10 cellular contexts compared by ENCODE assay signal in the genomic region with DNA sequence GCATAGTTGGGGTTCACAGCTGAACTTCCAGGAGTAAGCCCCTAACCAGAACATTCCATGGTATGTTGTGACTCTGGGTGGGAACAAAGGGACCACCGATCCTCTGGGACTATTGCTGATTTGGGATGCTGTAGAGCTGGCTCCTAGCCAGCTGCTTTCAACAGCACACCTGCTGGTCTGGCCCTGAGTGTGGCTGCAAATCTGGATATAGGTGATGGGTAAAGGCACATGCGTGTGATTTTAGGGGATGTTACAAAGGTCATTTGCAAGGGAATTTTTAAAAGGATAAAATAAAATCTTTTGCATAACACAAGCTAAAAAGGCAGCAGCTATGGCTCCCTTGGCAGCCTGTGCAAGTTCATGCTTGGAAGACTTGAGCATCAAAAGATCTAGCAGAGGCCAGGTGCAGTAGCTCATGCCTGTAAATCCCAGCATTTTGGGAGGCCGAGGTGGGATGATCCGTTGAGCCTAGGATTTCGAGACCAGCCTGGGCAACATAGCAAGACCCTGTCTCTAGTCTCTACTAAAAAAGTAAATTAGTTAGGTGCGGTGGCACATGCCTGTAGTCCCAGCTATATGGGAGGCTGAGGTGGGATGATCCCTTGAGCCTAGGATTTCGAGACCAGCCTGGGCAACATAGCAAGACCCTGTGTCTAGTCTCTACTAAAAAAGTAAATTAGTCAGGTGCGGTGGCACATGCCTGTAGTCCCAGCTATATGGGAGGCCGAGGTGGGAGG. TPM values are rescaled to one million over a fixed set of nuclear protein-coding genes. Genes with fewer than 3 reads are reported as not detected.
DNase-seq lines count a peak whose midpoint lies in the region; ATAC-seq and TF ChIP-seq lines count a peak whose summit lies in the region.
"Had no signal": no experiment of that assay in that cellular context is flagged by ENCODE, and none has a peak within 500 bp of the region (broad histone marks: within the 10 kb centered on the region; RNA-seq: fewer than 3 reads in every experiment).

No MANE protein-coding gene starts in this region.

- peak in 1 of 3 donors; percentile 19 for DNase-seq in right cardiac atrium
- no peak for DNase-seq in left ventricle myocardium superior
- no peak for DNase-seq in naive B cell
- no peak for DNase-seq in vagina (ENCODE audit: extremely low spot score in 2 of 2)
- DNase-seq in retina, result no peak
- DNase-seq: activated CD8-positive, alpha-beta T cell treated with anti-CD3 and anti-CD28 coated beads for 36 hours had no signal

- no peaks in the 10 kb centered on the region for H3K9me3 Mint-ChIP-seq in naive B cell
- H3K9me3 Mint-ChIP-seq: activated CD8-positive, alpha-beta T cell treated with anti-CD3 and anti-CD28 coated beads for 36 hours had no signal

- ATAC-seq in right cardiac atrium, result no peak
- ATAC-seq in left ventricle myocardium superior, result no peak
- ATAC-seq in naive B cell (ENCODE audit: low read depth in 2 of 2), result no peak
- ATAC-seq in GM18511 (IDR thresholded peaks at IDR 0.05; ENCODE audit: unreplicated experiment), result no peak
- ATAC-seq in GM19397 (IDR thresholded peaks at IDR 0.05; ENCODE audit: unreplicated experiment), result no peak
- ATAC-seq: activated CD8-positive, alpha-beta T cell treated with anti-CD3 and anti-CD28 coated beads for 36 hours had no signal

- H3K9ac ChIP-seq in endocrine pancreas (ENCODE audit: control insufficient read depth, insufficient read depth, low read length), result no peak overlapping the region

- WGBS in right cardiac atrium, result 85% methylated on average over 9 of the region's 9 CpGs

- H3K9me3 ChIP-seq in right cardiac atrium (ENCODE audit: control insufficient read depth, low read length) (no peaks in the 10 kb centered on the region), endocrine pancreas (ENCODE audit: control insufficient read depth, low read length) (no peaks in the 10 kb centered on the region), vagina (no peaks in the 10 kb centered on the region)

- intact Hi-C loops in right cardiac atrium (cut with DNase I) (no loop called here), left ventricle myocardium superior (cut with micrococcal nuclease) (no loop called here), vagina (cut with DNase I) (no loop called here)

- peak overlapping the region in 2 of 6 donors; percentile 25 to 26 for H3K27ac Mint-ChIP-seq in naive B cell
- H3K27ac Mint-ChIP-seq: activated CD8-positive, alpha-beta T cell treated with anti-CD3 and anti-CD28 coated beads for 36 hours had no signal

- H3K4me3 Mint-ChIP-seq in naive B cell, result peak overlapping the region in 6 of 8 donors; percentile 43 to 97 (median 92)

- peaks cover 0 to 4% of the 10 kb centered on the region in 2 donors for H3K36me3 Mint-ChIP-seq in naive B cell

- H3K27me3 Mint-ChIP-seq in naive B cell, result no peaks in the 10 kb centered on the region

- H3K4me3 ChIP-seq in right cardiac atrium (ENCODE audit: low read length) (peak overlapping the region; percentile 77), endocrine pancreas (ENCODE audit: control insufficient read depth, insufficient read depth, low read length) (peak overlapping the region; percentile 50), vagina (peak overlapping the region; percentile 66 to 87)

- TF ChIP-seq CTCF in vagina (IDR thresholded peaks at IDR 0.05), result no peak

- H3K4me1 Mint-ChIP-seq in naive B cell, result peaks cover 32 to 45% (median 43%) of the 10 kb centered on the region in 3 donors

- H3K4me1 ChIP-seq in right cardiac atrium (ENCODE audit: control insufficient read depth, insufficient read depth, low read length) (peaks cover 6% of the 10 kb centered on the region), endocrine pancreas (ENCODE audit: control insufficient read depth, insufficient read depth, low read length) (no peaks in the 10 kb centered on the region), vagina (peaks cover 65% of the 10 kb centered on the region)

- no peaks in the 10 kb centered on the region for H3K27me3 ChIP-seq in right cardiac atrium (ENCODE audit: control insufficient read depth, insufficient read depth)
- no peaks in the 10 kb centered on the region for H3K27me3 ChIP-seq in endocrine pancreas (ENCODE audit: control insufficient read depth, insufficient read depth, low read length)
- no peaks in the 10 kb centered on the region for H3K27me3 ChIP-seq in vagina
- H3K27me3 ChIP-seq: cardiac muscle cell had no signal

- H3K36me3 ChIP-seq in endocrine pancreas (ENCODE audit: control insufficient read depth, insufficient read depth, low read length) (no peaks in the 10 kb centered on the region), vagina (no peaks in the 10 kb centered on the region)
- H3K36me3 ChIP-seq: cardiac muscle cell had no signal

- TF ChIP-seq POLR2A in vagina (IDR thresholded peaks at IDR 0.05), result no peak

- peak overlapping the region; percentile 64 for H3K27ac ChIP-seq in right cardiac atrium (ENCODE audit: low read length)
- peak overlapping the region; percentile 88 for H3K27ac ChIP-seq in vagina
- H3K27ac ChIP-seq: cardiac muscle cell had no signal

RNA-seq across cellular contexts. Expression of a gene that starts 1.6 kb away (rescaled TPM):
- total RNA-seq in right cardiac atrium (100 to 1,000 TPM; 307 to 423 (median 349) TPM), left ventricle myocardium superior (410 TPM), vagina (97.2 TPM)
- polyA plus RNA-seq in right cardiac atrium (284 TPM), naive B cell (ENCODE audit: low read depth in 6 of 6) (10 to 100 TPM; 11.5 to 16.9 (median 13.2) TPM)
